9 cellular contexts compared by ENCODE assay signal in genomic region chr13:26759907-26760834, GRCh38. TPM values are rescaled to one million over a fixed set of nuclear protein-coding genes. Genes with fewer than 3 reads are reported as not detected.
DNase-seq lines count a peak whose midpoint lies in the region; ATAC-seq and TF ChIP-seq lines count a peak whose summit lies in the region.
"Had no signal": no experiment of that assay in that cellular context is flagged by ENCODE, and none has a peak within 500 bp of the region (broad histone marks: within the 10 kb centered on the region; RNA-seq: fewer than 3 reads in every experiment).

Gene GPR12 (minus strand): TSS chr13:26760786. CDS start chr13:26759827, 959 bp downstream.

- 2% methylated on average over 36 of the region's 87 CpGs for WGBS in suprapubic skin

- H3K36me3 Mint-ChIP-seq in activated CD4-positive, alpha-beta T cell treated with anti-CD3 and anti-CD28 coated beads, Interleukin-2, amount 10 ng/mL, durations not matched to agents 24 days and 14 days (ENCODE audit: low read depth) = no peaks in the 10 kb centered on the region

- H3K9me3 ChIP-seq in adipocyte (ENCODE audit: control insufficient read depth, low read length) (peaks cover 5% of the 10 kb centered on the region), suprapubic skin (no peaks in the 10 kb centered on the region)

- H3K36me3 ChIP-seq in adipocyte (ENCODE audit: control insufficient read depth, insufficient read depth, low read length, severe bottlenecking) = no peaks in the 10 kb centered on the region
- no peaks in the 10 kb centered on the region for H3K36me3 ChIP-seq in kidney epithelial cell (ENCODE audit: control insufficient read depth, insufficient read depth, low read length)
- no peaks in the 10 kb centered on the region for H3K36me3 ChIP-seq in suprapubic skin

- no peak for TF ChIP-seq POLR2A in suprapubic skin (IDR thresholded peaks at IDR 0.05)

- H3K27ac ChIP-seq in suprapubic skin = no peak within 1 kb of the TSS
- H3K27ac ChIP-seq: C4-2B had no signal

- H3K9me3 Mint-ChIP-seq in activated CD4-positive, alpha-beta T cell treated with anti-CD3 and anti-CD28 coated beads, Interleukin-2, amount 10 ng/mL, durations not matched to agents 24 days and 14 days = no peaks in the 10 kb centered on the region

- no peak for TF ChIP-seq CTCF in kidney epithelial cell (IDR thresholded peaks at IDR 0.05; ENCODE audit: insufficient read depth, low read length, poor library complexity, severe bottlenecking)
- no peak for TF ChIP-seq CTCF in suprapubic skin (IDR thresholded peaks at IDR 0.05)

- ATAC-seq in HG03097 (IDR thresholded peaks at IDR 0.05; ENCODE audit: low FRiP score, unreplicated experiment) (no peak), HG03439 (IDR thresholded peaks at IDR 0.05; ENCODE audit: unreplicated experiment) (no peak)

- TF ChIP-seq EP300 in suprapubic skin (IDR thresholded peaks at IDR 0.05) = no peak

- no peak within 1 kb of the TSS for H3K9ac ChIP-seq in adipocyte (ENCODE audit: low read length)

- H3K27ac Mint-ChIP-seq in activated CD4-positive, alpha-beta T cell treated with anti-CD3 and anti-CD28 coated beads, Interleukin-2, amount 10 ng/mL, durations not matched to agents 24 days and 14 days = no peak within 1 kb of the TSS

- peaks cover 52% of the 10 kb centered on the region for H3K27me3 Mint-ChIP-seq in activated CD4-positive, alpha-beta T cell treated with anti-CD3 and anti-CD28 coated beads, Interleukin-2, amount 10 ng/mL, durations not matched to agents 24 days and 14 days

- H3K4me1 ChIP-seq in adipocyte (ENCODE audit: control insufficient read depth, insufficient read depth, low read length) = no peaks in the 10 kb centered on the region
- H3K4me1 ChIP-seq in suprapubic skin = peaks cover 15% of the 10 kb centered on the region

- intact Hi-C loops in activated CD4-positive, alpha-beta T cell treated with anti-CD3 and anti-CD28 coated beads, Interleukin-2, amount 10 ng/mL, durations not matched to agents 24 days and 14 days (cut with micrococcal nuclease) = no loop called here

- no peaks in the 10 kb centered on the region for H3K4me1 Mint-ChIP-seq in activated CD4-positive, alpha-beta T cell treated with anti-CD3 and anti-CD28 coated beads, Interleukin-2, amount 10 ng/mL, durations not matched to agents 24 days and 14 days

- H3K4me3 Mint-ChIP-seq in activated CD4-positive, alpha-beta T cell treated with anti-CD3 and anti-CD28 coated beads, Interleukin-2, amount 10 ng/mL, durations not matched to agents 24 days and 14 days = peak within 1 kb of the TSS; percentile 41

- DNase-seq in activated CD4-positive, alpha-beta T cell treated with anti-CD3 and anti-CD28 coated beads, Interleukin-2, amount 10 ng/mL, durations not matched to agents 24 days and 14 days = no peak
- no peak for DNase-seq in activated CD4-positive, alpha-beta T cell treated with anti-CD3 and anti-CD28 coated beads for 1 hour
- DNase-seq in adipocyte (ENCODE audit: low read depth) (peak; percentile 32), kidney epithelial cell (ENCODE audit: low read depth) (no peak), suprapubic skin (ENCODE audit: low spot score in 2 of 2) (no peak)
- DNase-seq in stimulated activated CD4-positive, alpha-beta T cell treated with anti-CD3 and anti-CD28 coated beads, Interleukin-12 subunit alpha, Interleukin-12 subunit beta, amount 100 ng/mL, for 4 hours = no peak

- H3K27me3 ChIP-seq in adipocyte (replicated peaks; ENCODE audit: control insufficient read depth, insufficient read depth, low read length) (peaks cover 63% of the 10 kb centered on the region), kidney epithelial cell (ENCODE audit: control insufficient read depth, insufficient read depth, low read length) (peaks cover 44% of the 10 kb centered on the region), suprapubic skin (peaks cover 71% of the 10 kb centered on the region)

- peak within 1 kb of the TSS; percentile 69 for H3K4me3 ChIP-seq in adipocyte (ENCODE audit: low read length)
- peak within 1 kb of the TSS; percentile 3 for H3K4me3 ChIP-seq in kidney epithelial cell (ENCODE audit: low read depth, low read length)
- peak within 1 kb of the TSS; percentile 40 for H3K4me3 ChIP-seq in suprapubic skin

RNA-seq across cellular contexts. Expression of gene GPR12, which starts in this region (rescaled TPM):
- not detected in 2 replicates for total RNA-seq in activated CD4-positive, alpha-beta T cell treated with anti-CD3 and anti-CD28 coated beads, Interleukin-2, amount 10 ng/mL, durations not matched to agents 24 days and 14 days
- total RNA-seq in kidney epithelial cell (not detected in 2 replicates), suprapubic skin (10 to 100 TPM in 1 of 4 donors, 1 to 10 TPM in 3; 3.9 to 16.6 (median 6.8) TPM)

Comparison
In these comparisons a context has a peak if more than half of its experiments do, and no peak if none do; other contexts are left out.
1. H3K4me3 ChIP-seq: peak in every context shown above with its lines; median percentile 69 in adipocyte; 40 in suprapubic skin; 3 in kidney epithelial cell.